Comparison of ENCODE assay signal across 22 cellular contexts in the genomic region with DNA sequence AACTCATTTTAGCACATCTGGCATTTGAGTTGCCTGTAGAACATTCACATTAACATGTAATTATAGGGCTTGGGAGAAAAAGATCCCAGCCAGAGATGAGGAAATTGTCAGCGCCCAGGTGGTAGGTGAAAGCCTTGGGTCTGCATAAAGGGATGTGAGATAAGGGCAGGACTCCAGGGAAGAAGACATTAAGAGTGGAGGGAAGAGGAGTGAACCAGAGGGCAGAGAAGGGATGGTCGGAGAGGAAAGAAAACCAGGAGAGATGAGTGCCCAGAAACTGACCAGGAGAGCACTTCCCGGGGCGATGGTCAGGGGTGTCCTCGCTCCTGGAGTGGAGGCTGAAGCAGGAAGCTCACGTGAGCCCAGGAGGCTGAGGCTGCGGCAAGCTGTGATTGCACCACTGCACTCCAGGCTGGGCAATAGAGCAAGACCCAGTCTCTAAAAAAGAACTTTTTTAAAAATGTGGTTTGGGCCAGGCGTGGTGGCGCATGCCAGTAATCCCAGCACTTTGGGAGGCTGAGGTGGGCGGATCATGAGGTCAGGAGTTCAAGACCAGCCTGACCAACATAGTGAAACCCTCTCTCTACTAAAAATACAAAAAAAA. TPM values are rescaled to one million over a fixed set of nuclear protein-coding genes. Genes with fewer than 3 reads are reported as not detected.
"Had no signal": no experiment of that assay in that cellular context is flagged by ENCODE, and none has a peak within 500 bp of the region (broad histone marks: within the 10 kb centered on the region; RNA-seq: fewer than 3 reads in every experiment).

No MANE protein-coding gene starts in this region.

- FAIRE-seq: pancreas had no signal

- ATAC-seq: activated CD8-positive, alpha-beta memory T cell treated with anti-CD3 and anti-CD28 coated beads, Interleukin-2, amount 10 ng/mL, durations not matched to agents 7 days and 5 days; body of pancreas; left cardiac atrium; mucosa of descending colon; pancreas; stimulated activated memory B cell treated with anti-CD40 and anti-IgM and Interleukin-4, amounts not matched to agents 10 μg/mL and 1 μg/mL and 100 μg/mL, for 72 hours had no signal

- H3K4me2 ChIP-seq: hepatocyte had no signal

- DNase-seq: activated B cell treated with CpG ODN at 0.5 μM for 24 hours; activated CD4-positive, alpha-beta memory T cell treated with anti-CD3 and anti-CD28 coated beads for 36 hours; activated CD4-positive, alpha-beta T cell treated with anti-CD3 and anti-CD28 coated beads for 4 hours; activated CD8-positive, alpha-beta memory T cell treated with anti-CD3 and anti-CD28 coated beads, Interleukin-2, amount 10 ng/mL, durations not matched to agents 7 days and 5 days; body of pancreas; caudate nucleus; colonic mucosa; endodermal cell; foreskin fibroblast; left cardiac atrium; mesenchymal stem cell; mucosa of descending colon; naive B cell; pancreas; sigmoid colon; stimulated activated CD4-positive, alpha-beta T cell treated with anti-CD3 and anti-CD28 coated beads, Interleukin-4, amount 100 ng/mL, for 24 hours; testis; upper lobe of left lung had no signal

- H3K9me3 ChIP-seq: body of pancreas, colonic mucosa, mucosa of descending colon, pancreas, sigmoid colon, testis, upper lobe of left lung had no signal

- H3K27ac Mint-ChIP-seq: activated B cell treated with CpG ODN at 0.5 μM for 24 hours; activated CD4-positive, alpha-beta memory T cell treated with anti-CD3 and anti-CD28 coated beads for 36 hours; activated CD8-positive, alpha-beta memory T cell treated with anti-CD3 and anti-CD28 coated beads, Interleukin-2, amount 10 ng/mL, durations not matched to agents 7 days and 5 days; activated naive CD8-positive, alpha-beta T cell; endodermal cell; stimulated activated memory B cell treated with anti-CD40 and anti-IgM and Interleukin-4, amounts not matched to agents 10 μg/mL and 1 μg/mL and 100 μg/mL, for 72 hours had no signal

- H3K9me3 Mint-ChIP-seq: activated B cell treated with CpG ODN at 0.5 μM for 24 hours; activated CD4-positive, alpha-beta memory T cell treated with anti-CD3 and anti-CD28 coated beads for 36 hours; endodermal cell; stimulated activated memory B cell treated with anti-CD40 and anti-IgM and Interleukin-4, amounts not matched to agents 10 μg/mL and 1 μg/mL and 100 μg/mL, for 72 hours had no signal

- H3K36me3 Mint-ChIP-seq: activated CD4-positive, alpha-beta memory T cell treated with anti-CD3 and anti-CD28 coated beads for 36 hours; activated CD8-positive, alpha-beta memory T cell treated with anti-CD3 and anti-CD28 coated beads, Interleukin-2, amount 10 ng/mL, durations not matched to agents 7 days and 5 days; activated naive CD8-positive, alpha-beta T cell; stimulated activated memory B cell treated with anti-CD40 and anti-IgM and Interleukin-4, amounts not matched to agents 10 μg/mL and 1 μg/mL and 100 μg/mL, for 72 hours had no signal

- H3K4me3 Mint-ChIP-seq: activated B cell treated with CpG ODN at 0.5 μM for 24 hours; activated CD4-positive, alpha-beta memory T cell treated with anti-CD3 and anti-CD28 coated beads for 36 hours; activated CD8-positive, alpha-beta memory T cell treated with anti-CD3 and anti-CD28 coated beads, Interleukin-2, amount 10 ng/mL, durations not matched to agents 7 days and 5 days; activated naive CD8-positive, alpha-beta T cell; endodermal cell; naive B cell; stimulated activated memory B cell treated with anti-CD40 and anti-IgM and Interleukin-4, amounts not matched to agents 10 μg/mL and 1 μg/mL and 100 μg/mL, for 72 hours had no signal

- H3K79me2 ChIP-seq: hepatocyte had no signal

- H2AFZ ChIP-seq: hepatocyte had no signal

- H3K27ac ChIP-seq: body of pancreas, colonic mucosa, epithelial cell of prostate, hepatocyte, pancreas, sigmoid colon, testis, upper lobe of left lung had no signal

- H3K4me1 ChIP-seq: body of pancreas, colonic mucosa, pancreas, testis had no signal

- H3K27me3 ChIP-seq: body of pancreas, pancreas, testis, upper lobe of left lung had no signal

- H3K36me3 ChIP-seq: colonic mucosa, sigmoid colon, upper lobe of left lung had no signal

- H3K4me3 ChIP-seq: body of pancreas, colonic mucosa, hepatocyte, mucosa of descending colon, pancreas, sigmoid colon, testis, upper lobe of left lung had no signal

RNA-seq across cellular contexts. Expression of gene CREB3L1, which starts 49.5 kb away (rescaled TPM):
- total RNA-seq: activated B cell treated with CpG ODN at 0.5 μM for 24 hours; activated CD4-positive, alpha-beta memory T cell treated with anti-CD3 and anti-CD28 coated beads for 36 hours; activated CD8-positive, alpha-beta memory T cell treated with anti-CD3 and anti-CD28 coated beads, Interleukin-2, amount 10 ng/mL, durations not matched to agents 7 days and 5 days had no signal
